Comparison of ENCODE assay signal across 16 cellular contexts in genomic region chr14:76936483-76936882, GRCh38.
A peak's percentile ranks its signal among the peaks of the same experiment; 100 is the strongest.
DNase-seq lines count a peak whose midpoint lies in the region; ATAC-seq and TF ChIP-seq lines count a peak whose summit lies in the region.
"Had no signal": no experiment of that assay in that cellular context is flagged by ENCODE, and none has a peak within 500 bp of the region (broad histone marks: within the 10 kb centered on the region; RNA-seq: fewer than 3 reads in every experiment).

No MANE protein-coding gene starts in this region.

- no peaks in the 10 kb centered on the region for H3K27me3 Mint-ChIP-seq in activated naive CD8-positive, alpha-beta T cell treated with anti-CD3 and anti-CD28 coated beads for 36 hours
- H3K27me3 Mint-ChIP-seq in activated naive CD8-positive, alpha-beta T cell treated with anti-CD3 and anti-CD28 coated beads, Interleukin-2, amount 50 U/mL, for 24 hours: no peaks in the 10 kb centered on the region

- no peaks in the 10 kb centered on the region for H4K20me1 ChIP-seq in fibroblast of lung (ENCODE audit: control insufficient read depth, extremely low read depth, insufficient read depth, low read length)

- H3K27ac Mint-ChIP-seq in activated naive CD8-positive, alpha-beta T cell treated with anti-CD3 and anti-CD28 coated beads for 36 hours: peak overlapping the region; percentile 43
- H3K27ac Mint-ChIP-seq in activated naive CD8-positive, alpha-beta T cell treated with anti-CD3 and anti-CD28 coated beads, Interleukin-2, amount 50 U/mL, for 24 hours: no peak overlapping the region
- H3K27ac Mint-ChIP-seq: activated T-helper 2 cell treated with anti-CD3 and anti-CD28 coated beads, Interferon-gamma antibody, Interleukin-2, Interleukin-4, amounts not matched to agents 10 μg/mL and 5 μg/mL and 100 μg/mL, durations not matched to agents 14 hours and 24 hours and 36 hours had no signal

- intact Hi-C loops in mucosa of descending colon (cut with DNase I, micrococcal nuclease): no loop called here
- intact Hi-C loops in uterus (cut with DNase I; ENCODE audit: low total_unique reads): no loop called here

- H2AFZ ChIP-seq in fibroblast of lung (ENCODE audit: low read length): no peak overlapping the region

- no peak overlapping the region for H3K4me3 Mint-ChIP-seq in activated naive CD8-positive, alpha-beta T cell treated with anti-CD3 and anti-CD28 coated beads for 36 hours
- H3K4me3 Mint-ChIP-seq in activated naive CD8-positive, alpha-beta T cell treated with anti-CD3 and anti-CD28 coated beads, Interleukin-2, amount 50 U/mL, for 24 hours: no peak overlapping the region

- TF ChIP-seq CTCF in fibroblast of lung (conservative IDR thresholded peaks at IDR 0.05 in 1 of 2, IDR thresholded peaks at IDR 0.05 in 1 of 2; ENCODE audit: low read depth in 1 of 2, low read length in 2 of 2): no peak
- TF ChIP-seq CTCF in mucosa of descending colon (IDR thresholded peaks at IDR 0.05): no peak
- TF ChIP-seq CTCF in uterus (IDR thresholded peaks at IDR 0.05): no peak

- TF ChIP-seq POLR2A in uterus (IDR thresholded peaks at IDR 0.05): no peak

- H3K9me3 ChIP-seq in fibroblast of lung (ENCODE audit: control insufficient read depth, insufficient read depth, low read depth, low read length): no peaks in the 10 kb centered on the region
- no peaks in the 10 kb centered on the region for H3K9me3 ChIP-seq in mucosa of descending colon
- H3K9me3 ChIP-seq in uterus: no peaks in the 10 kb centered on the region
- H3K9me3 ChIP-seq: breast epithelium, Caco-2, lower lobe of right lung had no signal

- H3K79me2 ChIP-seq in fibroblast of lung (ENCODE audit: control insufficient read depth, insufficient read depth, low read length): no peaks in the 10 kb centered on the region

- no peaks in the 10 kb centered on the region for H3K36me3 ChIP-seq in fibroblast of lung (ENCODE audit: control insufficient read depth, insufficient read depth, low read length)
- H3K36me3 ChIP-seq in mucosa of descending colon (ENCODE audit: low read depth): no peaks in the 10 kb centered on the region
- H3K36me3 ChIP-seq in uterus: no peaks in the 10 kb centered on the region
- H3K36me3 ChIP-seq: breast epithelium, lower lobe of right lung had no signal

- no peak for DNase-seq in activated naive CD8-positive, alpha-beta T cell treated with anti-CD3 and anti-CD28 coated beads for 36 hours
- DNase-seq in activated naive CD8-positive, alpha-beta T cell treated with anti-CD3 and anti-CD28 coated beads, Interleukin-2, amount 50 U/mL, for 24 hours: no peak
- DNase-seq in fibroblast of lung (ENCODE audit: low read depth in 2 of 2) (peak; percentile 57 to 88), mucosa of descending colon (no peak), uterus (peak; percentile 65), NCI-H748 treated with DMSO at 0.1 percent for 48 hours (lab: John Stamatoyannopoulos, UW) (no peak), NCI-H1694 (lab: John Stamatoyannopoulos, UW) (no peak)
- DNase-seq: activated CD4-positive, alpha-beta T cell treated with anti-CD3 and anti-CD28 coated beads, Interleukin-2, amount 50 U/mL, for 48 hours; Caco-2; KBM-7; lower lobe of right lung; NCI-H526 treated with DMSO at 0.1 percent for 48 hours; T-helper 9 cell had no signal

- H3K27ac ChIP-seq in fibroblast of lung (ENCODE audit: insufficient read depth, low read length) (peak overlapping the region; percentile 55), uterus (peak overlapping the region in 1 of 2 donors; percentile 65)
- H3K27ac ChIP-seq: breast epithelium, lower lobe of right lung had no signal

- H3K4me1 ChIP-seq in fibroblast of lung (ENCODE audit: control insufficient read depth, extremely low read depth, insufficient read depth, low read length): peaks cover 17% of the 10 kb centered on the region
- no peaks in the 10 kb centered on the region for H3K4me1 ChIP-seq in mucosa of descending colon (ENCODE audit: low read depth)
- H3K4me1 ChIP-seq in uterus: peaks cover 0 to 14% of the 10 kb centered on the region in 2 donors
- H3K4me1 ChIP-seq: breast epithelium, Caco-2 had no signal

- H3K4me1 Mint-ChIP-seq in activated naive CD8-positive, alpha-beta T cell treated with anti-CD3 and anti-CD28 coated beads for 36 hours: peaks cover 5% of the 10 kb centered on the region
- peaks cover 7% of the 10 kb centered on the region for H3K4me1 Mint-ChIP-seq in activated naive CD8-positive, alpha-beta T cell treated with anti-CD3 and anti-CD28 coated beads, Interleukin-2, amount 50 U/mL, for 24 hours

- H3K27me3 ChIP-seq in fibroblast of lung (ENCODE audit: control insufficient read depth, insufficient read depth, low read length) (no peaks in the 10 kb centered on the region), uterus (no peaks in the 10 kb centered on the region)
- H3K27me3 ChIP-seq: breast epithelium had no signal

- H3K4me2 ChIP-seq in fibroblast of lung (ENCODE audit: extremely low read depth, insufficient read depth, low read length): peak overlapping the region; percentile 55

- H3K4me3 ChIP-seq in fibroblast of lung (replicated peaks in 1 of 4; ENCODE audit: control extremely low read depth in 1 of 4, insufficient read depth in 1 of 4, low read depth in 3 of 4, low read length in 4 of 4) (no peak overlapping the region), mucosa of descending colon (no peak overlapping the region), uterus (no peak overlapping the region)
- H3K4me3 ChIP-seq: lower lobe of right lung had no signal

- H3K9ac ChIP-seq in fibroblast of lung (ENCODE audit: insufficient read depth, low read length): no peak overlapping the region

- no peak for ATAC-seq in activated naive CD8-positive, alpha-beta T cell treated with anti-CD3 and anti-CD28 coated beads, Interleukin-2, amount 50 U/mL, for 24 hours
- ATAC-seq in mucosa of descending colon: peak; percentile 40
- no peak for ATAC-seq in GM18867 (IDR thresholded peaks at IDR 0.05; ENCODE audit: unreplicated experiment)

- H3K9me3 Mint-ChIP-seq in activated naive CD8-positive, alpha-beta T cell treated with anti-CD3 and anti-CD28 coated beads for 36 hours: no peaks in the 10 kb centered on the region
- H3K9me3 Mint-ChIP-seq in activated naive CD8-positive, alpha-beta T cell treated with anti-CD3 and anti-CD28 coated beads, Interleukin-2, amount 50 U/mL, for 24 hours: no peaks in the 10 kb centered on the region
- H3K9me3 Mint-ChIP-seq: activated T-helper 2 cell treated with anti-CD3 and anti-CD28 coated beads, Interferon-gamma antibody, Interleukin-2, Interleukin-4, amounts not matched to agents 10 μg/mL and 5 μg/mL and 100 μg/mL, durations not matched to agents 14 hours and 24 hours and 36 hours had no signal

- H3K36me3 Mint-ChIP-seq in activated naive CD8-positive, alpha-beta T cell treated with anti-CD3 and anti-CD28 coated beads for 36 hours: no peaks in the 10 kb centered on the region
- H3K36me3 Mint-ChIP-seq in activated naive CD8-positive, alpha-beta T cell treated with anti-CD3 and anti-CD28 coated beads, Interleukin-2, amount 50 U/mL, for 24 hours (ENCODE audit: low read depth): no peaks in the 10 kb centered on the region

Comparison
In these comparisons a context has a peak if more than half of its experiments do, and no peak if none do; other contexts are left out.
1. DNase-seq: peak in fibroblast of lung (2 of 2) and uterus (2 of 2); none in activated naive CD8-positive, alpha-beta T cell treated with anti-CD3 and anti-CD28 coated beads for 36 hours (single experiment), activated naive CD8-positive, alpha-beta T cell treated with anti-CD3 and anti-CD28 coated beads, Interleukin-2, amount 50 U/mL, for 24 hours (single experiment), mucosa of descending colon (0 of 3), NCI-H748 treated with DMSO at 0.1 percent for 48 hours (single experiment) and NCI-H1694 (single experiment).